1 cellular context compared by ENCODE assay signal in genomic region chr9:121249563-121249962, GRCh38.
TF ChIP-seq lines count a peak whose summit lies in the region.

No MANE protein-coding gene starts in this region.

TF ChIP-seq in K562, 482 proteins besides CTCF, POLR2A, EP300 and RAD21:
- TF ChIP-seq SPI1 (IDR thresholded peaks at IDR 0.05; ENCODE audit: borderline replicate concordance, low read depth, low read length), result peak; percentile 95
- no peak for TF ChIP-seq ELF4 (CRISPR knock-in tag; IDR thresholded peaks at IDR 0.05)
- peak; percentile 38; the same call in 1 of the 2 replicates for TF ChIP-seq L3MBTL2 (IDR thresholded peaks at IDR 0.05)
- TF ChIP-seq FOXK1 (CRISPR knock-in tag; IDR thresholded peaks at IDR 0.05; ENCODE audit: borderline replicate concordance), result no peak
- no peak for TF ChIP-seq MCM7 (IDR thresholded peaks at IDR 0.05)
- TF ChIP-seq RAD51 (IDR thresholded peaks at IDR 0.05; ENCODE audit: borderline replicate concordance, low read depth), result peak; percentile 86
- TF ChIP-seq USF1 (CRISPR knock-in tag; IDR thresholded peaks at IDR 0.05), result peak; percentile 97
- TF ChIP-seq FOS (IDR thresholded peaks at IDR 0.05; ENCODE audit: extremely low read depth, insufficient read length), result peak; percentile 22
- TF ChIP-seq ZFP30 (CRISPR knock-in tag; IDR thresholded peaks at IDR 0.05; ENCODE audit: borderline replicate concordance), result no peak
- peak; percentile 96 for TF ChIP-seq USF2 (CRISPR knock-in tag; IDR thresholded peaks at IDR 0.05)
- TF ChIP-seq RBM25 (IDR thresholded peaks at IDR 0.05; ENCODE audit: low read depth, low read length, severe bottlenecking), result peak; percentile 89
- peak in 2 of 3 experiments; percentile 25 to 70 for TF ChIP-seq YY1 (IDR thresholded peaks at IDR 0.05; ENCODE audit: borderline replicate concordance in 1 of 3, control insufficient read depth in 1 of 3, extremely low read depth in 1 of 3, insufficient read depth in 3 of 3, insufficient read length in 1 of 3, insufficient replicate concordance in 2 of 3, low read depth in 1 of 3, low read length in 2 of 3)
- no peak for TF ChIP-seq SREBF1 (IDR thresholded peaks at IDR 0.05; ENCODE audit: borderline replicate concordance, low read depth, low read length)
- no peak for TF ChIP-seq ZNF57 (CRISPR knock-in tag; IDR thresholded peaks at IDR 0.05)
- no peak for TF ChIP-seq ETS1 (conservative IDR thresholded peaks at IDR 0.05; ENCODE audit: control insufficient read depth, low read depth, low read length)
- TF ChIP-seq NFYB (IDR thresholded peaks at IDR 0.05; ENCODE audit: extremely low read depth, insufficient read length), result peak; percentile 62
